12 cellular contexts compared by ENCODE assay signal in genomic region chr9:24035816-24036215, GRCh38.
"Had no signal": no experiment of that assay in that cellular context is flagged by ENCODE, and none has a peak within 500 bp of the region (broad histone marks: within the 10 kb centered on the region; RNA-seq: fewer than 3 reads in every experiment).

No MANE protein-coding gene starts in this region.

- H3K27me3 ChIP-seq: cardiac muscle cell, gastroesophageal sphincter, stomach, upper lobe of right lung had no signal

- H3K4me3 ChIP-seq: cardiac muscle cell, gastroesophageal sphincter, stomach, thoracic aorta, upper lobe of right lung had no signal

- H3K4me1 ChIP-seq: gastroesophageal sphincter, stomach, upper lobe of right lung had no signal

- H3K9me3 ChIP-seq: gastroesophageal sphincter, thoracic aorta, upper lobe of right lung had no signal

- ATAC-seq: gastroesophageal sphincter, left lobe of liver, upper lobe of right lung had no signal

- H3K27ac ChIP-seq: cardiac muscle cell, gastroesophageal sphincter, stomach, thoracic aorta, upper lobe of right lung had no signal

- DNase-seq: activated CD4-positive, CD25-positive, alpha-beta regulatory T cell treated with anti-CD3 and anti-CD28 coated beads, Interleukin-2, amount 50 U/mL, for 72 hours; activated naive CD4-positive, alpha-beta T cell treated with anti-CD3 and anti-CD28 coated beads, Interleukin-2, amount 10 ng/mL, durations not matched to agents 7 days and 5 days; erythroblast; midbrain; stimulated activated CD4-positive, alpha-beta T cell treated with anti-CD3 and anti-CD28 coated beads, Interleukin-1b, Interleukin-23, amount 100 ng/mL, for 48 hours; stomach; T-helper 9 cell; upper lobe of right lung had no signal

- H3K36me3 ChIP-seq: cardiac muscle cell, gastroesophageal sphincter, stomach, thoracic aorta, upper lobe of right lung had no signal
